In genomic region chr21:17389311-17389710, GRCh38 we compare ENCODE assay signal across 29 cellular contexts.
"Had no signal": no experiment of that assay in that cellular context is flagged by ENCODE, and none has a peak within 500 bp of the region (broad histone marks: within the 10 kb centered on the region; RNA-seq: fewer than 3 reads in every experiment).

No MANE protein-coding gene starts in this region.

- ATAC-seq: effector memory CD8-positive, alpha-beta T cell; esophagus mucosa; foreskin keratinocyte; gastrocnemius medialis; gastroesophageal sphincter; heart left ventricle; heart right ventricle had no signal

- H3K79me2 ChIP-seq: hepatocyte had no signal

- FAIRE-seq: colon, endometrium, endothelial cell of umbilical vein had no signal

- H3K27ac Mint-ChIP-seq: dendritic cell treated with granulocyte-macrophage colony-stimulating factor and Interleukin-4, amounts not matched to agents 40 ng/mL and 50 ng/mL, for 4 days; effector memory CD8-positive, alpha-beta T cell; endodermal cell had no signal

- H3K4me3 ChIP-seq: colonic mucosa, coronary artery, dorsolateral prefrontal cortex, esophagus muscularis mucosa, esophagus squamous epithelium, gastrocnemius medialis, gastroesophageal sphincter, heart left ventricle, heart right ventricle, hepatocyte had no signal

- H3K27me3 ChIP-seq: colonic mucosa, dorsolateral prefrontal cortex, esophagus squamous epithelium, foreskin keratinocyte, gastrocnemius medialis, gastroesophageal sphincter, heart left ventricle, heart right ventricle, hepatocyte had no signal

- H3K4me3 Mint-ChIP-seq: dendritic cell treated with granulocyte-macrophage colony-stimulating factor and Interleukin-4, amounts not matched to agents 40 ng/mL and 50 ng/mL, for 4 days; effector memory CD8-positive, alpha-beta T cell; endodermal cell had no signal

- H3K27ac ChIP-seq: colonic mucosa, coronary artery, epithelial cell of prostate, esophagus muscularis mucosa, esophagus squamous epithelium, foreskin keratinocyte, gastrocnemius medialis, gastroesophageal sphincter, heart left ventricle, heart right ventricle, hepatocyte had no signal

- H3K4me2 ChIP-seq: hepatocyte had no signal

- H3K27me3 Mint-ChIP-seq: effector memory CD8-positive, alpha-beta T cell had no signal

- H3K36me3 ChIP-seq: colonic mucosa, esophagus muscularis mucosa, esophagus squamous epithelium, gastrocnemius medialis, gastroesophageal sphincter, heart left ventricle, heart right ventricle had no signal

- DNase-seq: colonic mucosa; cortex of kidney; dermis blood vessel endothelial cell; dorsolateral prefrontal cortex; effector CD4-positive, alpha-beta T cell; effector CD8-positive, alpha-beta T cell; effector memory CD4-positive, alpha-beta T cell; effector memory CD8-positive, alpha-beta T cell; endodermal cell; erythroblast; esophagus squamous epithelium; foreskin fibroblast; foreskin keratinocyte; foreskin melanocyte; gastrocnemius medialis; glutamatergic neuron; head of caudate nucleus; heart left ventricle; heart right ventricle had no signal

- H2AFZ ChIP-seq: hepatocyte had no signal

- H3K9me3 Mint-ChIP-seq: dendritic cell treated with granulocyte-macrophage colony-stimulating factor and Interleukin-4, amounts not matched to agents 40 ng/mL and 50 ng/mL, for 4 days; effector memory CD8-positive, alpha-beta T cell; endodermal cell had no signal

- H3K4me1 ChIP-seq: colonic mucosa, esophagus muscularis mucosa, foreskin keratinocyte, gastrocnemius medialis, gastroesophageal sphincter, heart left ventricle, heart right ventricle had no signal

- H3K9me3 ChIP-seq: colonic mucosa, esophagus muscularis mucosa, esophagus squamous epithelium, gastrocnemius medialis, gastroesophageal sphincter, heart left ventricle, heart right ventricle had no signal
